Comparison of ENCODE assay signal across 8 cellular contexts in the genomic region with DNA sequence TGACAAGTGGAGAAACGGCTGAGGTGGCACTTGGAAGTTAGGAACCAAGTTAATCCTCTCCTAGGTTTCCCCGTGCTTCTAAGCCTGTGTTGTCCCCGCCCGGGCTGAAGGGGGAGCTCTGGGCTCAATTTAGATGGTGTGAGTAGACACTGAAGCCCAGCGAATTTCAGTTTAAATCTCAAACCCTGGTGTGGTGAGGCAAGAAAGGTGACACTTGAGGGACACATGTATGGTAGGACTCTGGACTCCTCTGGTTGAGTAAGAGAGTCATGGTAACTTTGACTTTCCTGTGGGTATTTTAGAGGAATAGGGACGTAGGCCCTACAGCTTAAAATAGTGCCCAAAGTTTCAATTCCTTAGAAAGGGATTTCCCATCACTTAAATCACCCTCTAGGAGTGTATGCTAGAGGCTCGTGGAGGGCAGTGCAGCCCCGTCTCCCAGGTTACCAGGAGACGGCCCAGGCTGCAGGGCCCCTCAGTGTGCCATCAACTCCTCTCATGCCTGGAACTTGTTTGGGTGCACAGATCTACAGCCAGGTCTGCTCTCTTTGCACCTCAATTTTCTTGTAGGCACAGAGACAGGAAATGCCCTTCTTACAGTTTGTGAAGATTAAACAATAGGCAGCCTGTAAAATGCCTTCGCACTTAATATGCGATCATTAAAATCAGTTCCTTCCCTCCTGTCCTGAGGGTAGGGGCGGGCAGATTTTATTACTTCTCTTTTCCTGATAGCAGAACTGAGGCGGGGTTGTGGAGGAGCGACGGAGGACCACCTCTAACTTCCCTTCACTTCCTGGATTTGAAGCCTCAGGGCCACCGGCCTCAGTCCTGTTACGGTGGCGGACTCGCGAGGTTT. TPM values are rescaled to one million over a fixed set of nuclear protein-coding genes. Genes with fewer than 3 reads are reported as not detected.
DNase-seq lines count a peak whose midpoint lies in the region; ATAC-seq, FAIRE-seq and TF ChIP-seq lines count a peak whose summit lies in the region.

No MANE protein-coding gene starts in this region.

- no peak overlapping the region for H3K4me2 ChIP-seq in A549
- H3K4me2 ChIP-seq in GM23248 (ENCODE audit: unreplicated experiment): no peak overlapping the region

- H3K4me3 ChIP-seq in A549 (no peak overlapping the region), GM23248 (no peak overlapping the region), HUES64 (ENCODE audit: low read length) (peak overlapping the region; percentile 31), upper lobe of right lung (no peak overlapping the region)

- in situ Hi-C loops in GM23248 (cut with MboI): loop anchor here (25.0 kb wide), 1 partner anchor 806 kb away; no protein-coding TSS in a partner anchor

- H3K4me1 Mint-ChIP-seq in memory B cell: peaks cover 20% of the 10 kb centered on the region

- H2AFZ ChIP-seq in GM23248: 0 out of 2 replicates have a peak overlapping the region, but pooled peaks have one; percentile 19

- 61% methylated on average over 17 of the region's 20 CpGs for WGBS in A549 (ENCODE audit: missing lambda C conversion rate)
- 69 to 71% methylated on average over 20 of the region's 20 CpGs for WGBS in GM23248 (ENCODE audit: low coverage in 1 of 2, low lambda C conversion rate in 2 of 2, missing lambda C conversion rate in 2 of 2), 2 experiments
- WGBS in HUES64: 8% methylated on average over 18 of the region's 20 CpGs

- no peak overlapping the region for H3K27ac Mint-ChIP-seq in memory B cell

- H3K27me3 Mint-ChIP-seq in memory B cell: peaks cover 30% of the 10 kb centered on the region

- no peak for FAIRE-seq in A549 (lab: Jason Lieb, UNC)

- H3K36me3 Mint-ChIP-seq in memory B cell: no peaks in the 10 kb centered on the region

- intact Hi-C loops in upper lobe of right lung (cut with DNase I): no loop called here

- H3K4me3 Mint-ChIP-seq in memory B cell: peak overlapping the region; percentile 64

- H3K36me3 ChIP-seq in GM23248 (ENCODE audit: low read depth) (no peaks in the 10 kb centered on the region; the same call in 1 of the 2 replicates), HUES64 (ENCODE audit: insufficient read depth, low read length) (no peaks in the 10 kb centered on the region), upper lobe of right lung (no peaks in the 10 kb centered on the region)

- no peak for TF ChIP-seq EP300 in A549 (IDR thresholded peaks at IDR 0.05)

- no peaks in the 10 kb centered on the region for H3K27me3 ChIP-seq in GM23248 (replicated peaks; ENCODE audit: insufficient read depth)
- peaks cover 100% of the 10 kb centered on the region for H3K27me3 ChIP-seq in HUES64 (ENCODE audit: insufficient read depth, low read length)
- H3K27me3 ChIP-seq in upper lobe of right lung: peaks cover 100% of the 10 kb centered on the region

- peak; percentile 45 to 57 for DNase-seq in A549 (ENCODE audit: low read depth in 1 of 2, low spot score in 1 of 2)
- peak; percentile 84 for DNase-seq in GM03348 (ENCODE audit: low spot score)
- peak; percentile 77 for DNase-seq in GM23248
- peak; percentile 70 for DNase-seq in SK-N-DZ (ENCODE audit: low spot score)
- DNase-seq in effector CD4-positive, alpha-beta T cell: peak; percentile 16
- peak in 1 of 2 donors; percentile 26 for DNase-seq in memory B cell (ENCODE audit: low spot score in 2 of 2)
- DNase-seq in upper lobe of right lung: no peak

- CTCF ChIA-PET in A549 (lab: Yijun Ruan, JAX): interaction anchor here (0.6 to 2.9 kb wide), 22 partner anchors 9 to 808 kb away, joined by 3 to 16 read pairs (median 4); partner anchors contain the start of gene HAND2

- no peaks in the 10 kb centered on the region for H3K9me3 Mint-ChIP-seq in memory B cell

- peak; percentile 60 for TF ChIP-seq CTCF in A549 (IDR thresholded peaks at IDR 0.05)
- peak; percentile 54 for TF ChIP-seq CTCF in upper lobe of right lung (IDR thresholded peaks at IDR 0.05)

- no peaks in the 10 kb centered on the region for H4K20me1 ChIP-seq in GM23248 (ENCODE audit: insufficient read depth)

- H3K9me2 ChIP-seq in GM23248 (ENCODE audit: insufficient read depth): no peaks in the 10 kb centered on the region

- H3K4me1 ChIP-seq in A549 (no peaks in the 10 kb centered on the region), GM23248 (ENCODE audit: insufficient read depth) (no peaks in the 10 kb centered on the region), HUES64 (ENCODE audit: insufficient read depth, low read length) (peaks cover 7% of the 10 kb centered on the region), upper lobe of right lung (peaks cover 5% of the 10 kb centered on the region)

- TF ChIP-seq POLR2A in A549 (IDR thresholded peaks at IDR 0.05; ENCODE audit: low read length): no peak

- H3K9me3 ChIP-seq in A549 (no peaks in the 10 kb centered on the region), GM23248 (ENCODE audit: low read depth) (no peaks in the 10 kb centered on the region), HUES64 (ENCODE audit: insufficient read depth, low read depth, low read length) (no peaks in the 10 kb centered on the region), upper lobe of right lung (no peaks in the 10 kb centered on the region)

- TF ChIP-seq RAD21 in A549 (conservative IDR thresholded peaks at IDR 0.05 in 1 of 2, IDR thresholded peaks at IDR 0.05 in 1 of 2): peak; percentile 77 to 78

- no peak overlapping the region for H3K27ac ChIP-seq in A549
- H3K27ac ChIP-seq in GM23248: no peak overlapping the region
- H3K27ac ChIP-seq in HUES64 (ENCODE audit: low read depth, low read length): no peak overlapping the region
- H3K27ac ChIP-seq in upper lobe of right lung: no peak overlapping the region

- H3K79me2 ChIP-seq in GM23248 (ENCODE audit: insufficient read depth): peaks cover 14% of the 10 kb centered on the region; the same call in 1 of the 2 replicates

- no peaks in the 10 kb centered on the region for H3F3A ChIP-seq in GM23248 (ENCODE audit: insufficient read depth)

- ATAC-seq in A549: peak; percentile 88 to 97
- ATAC-seq in memory B cell (ENCODE audit: low read depth): peak; percentile 57
- ATAC-seq in upper lobe of right lung: peak; percentile 69

- H3K9ac ChIP-seq in GM23248 (no peak overlapping the region), HUES64 (ENCODE audit: low read depth, low read length) (no peak overlapping the region)

- POLR2A ChIA-PET in A549 (lab: Yijun Ruan, JAX): interaction anchor here (0.9 kb wide), 1 partner anchor 24 kb away, joined by 12 read pairs; the partner anchor contains the start of gene HAND2

TF ChIP-seq in A549, 52 proteins besides CTCF, POLR2A, EP300 and RAD21:
- TF ChIP-seq HES2 (IDR thresholded peaks at IDR 0.05) (no peak), SMC3 (IDR thresholded peaks at IDR 0.05) (peak; percentile 67), GATA3 (IDR thresholded peaks at IDR 0.05; ENCODE audit: borderline replicate concordance) (no peak)

RNA-seq across cellular contexts. Expression of gene HAND2, which starts 23.9 kb away (rescaled TPM):
- polyA plus RNA-seq in A549 (2011; rRNA removed): 0.44 and 0.53 TPM in 2 replicates
- 0.41 and 0.54 TPM in 2 replicates for polyA plus RNA-seq in A549 (2012; cell fraction: cytosol; rRNA removed)
- polyA plus RNA-seq in A549 (2012; cell fraction: nucleus; rRNA removed): 0.54 and 1.0 TPM in 2 replicates
- polyA plus RNA-seq in A549 (2017; fragmentation: RNase III; extraction: RNeasy Plus Mini Kit Qiagen cat#74134 plus additional on column Dnase treatment): 0.34 to 0.63 TPM (median 0.59 TPM) in 3 replicates
- polyA minus RNA-seq in A549 (2011; rRNA and poly(A)+ RNA removed): 0.54 TPM in 1 of 2 replicates, not detected in the other
- total RNA-seq in GM23248 (2014; rRNA removed; shearing (Covaris generic)): 11.2 and 13.4 TPM in 2 replicates
- polyA plus RNA-seq in GM23248 (2016; fragmentation: Nextera tagmentation; extraction: Ambion mirVana): 17.8 and 19.3 TPM in 2 replicates
- 0.55 TPM for polyA plus RNA-seq in HUES64 (2013, experiment 1 of 2)
- 0.82 TPM for polyA plus RNA-seq in HUES64 (2013, experiment 2 of 2)
- polyA plus RNA-seq in SK-N-DZ (2014; cell fraction: cytosol; rRNA removed): 257 and 444 TPM in 2 replicates
- 378 and 426 TPM in 2 replicates for polyA plus RNA-seq in SK-N-DZ (2014; cell fraction: nucleus; rRNA removed)
- total RNA-seq in upper lobe of right lung: not detected

Comparison
In these comparisons a context has a peak if more than half of its experiments do, and no peak if none do; other contexts are left out.
1. RNA of gene HAND2, which starts 23.9 kb away (total RNA-seq): 11.2 to 13.4 TPM in GM23248; not detected in upper lobe of right lung (single experiment); every median in the first group is over 10 times any median in the second.
2. Peak in every context shown above with its lines, with median percentiles within 50 percentile points of each other: ATAC-seq.